In genomic region chr20:45909336-45909808, GRCh38 we compare ENCODE assay signal across 12 cellular contexts.
"Had no signal": no experiment of that assay in that cellular context is flagged by ENCODE, and none has a peak within 500 bp of the region (broad histone marks: within the 10 kb centered on the region; RNA-seq: fewer than 3 reads in every experiment).

No MANE protein-coding gene starts in this region.

- H3K27ac ChIP-seq: pancreas had no signal

- H3K36me3 Mint-ChIP-seq: activated naive CD4-positive, alpha-beta T cell treated with anti-CD3 and anti-CD28 coated beads, Interleukin-2, amount 50 U/mL, for 72 hours; stimulated activated effector memory CD8-positive, alpha-beta T cell treated with anti-CD3 and anti-CD28 coated beads, Interleukin-12 subunit alpha, Interleukin-12 subunit beta, amount 100 ng/mL, for 72 hours had no signal

- FAIRE-seq: pancreas had no signal

- H3K4me3 ChIP-seq: pancreas, transverse colon had no signal

- H3K9me3 ChIP-seq: esophagus squamous epithelium, left lung, pancreas, transverse colon had no signal

- ATAC-seq: activated naive CD4-positive, alpha-beta T cell treated with anti-CD3 and anti-CD28 coated beads, Interleukin-2, amount 50 U/mL, for 72 hours; left lung; pancreas; stimulated activated effector memory CD8-positive, alpha-beta T cell treated with anti-CD3 and anti-CD28 coated beads, Interleukin-12 subunit alpha, Interleukin-12 subunit beta, amount 100 ng/mL, for 72 hours had no signal

- H3K4me3 Mint-ChIP-seq: stimulated activated effector memory CD8-positive, alpha-beta T cell treated with anti-CD3 and anti-CD28 coated beads, Interleukin-12 subunit alpha, Interleukin-12 subunit beta, amount 100 ng/mL, for 72 hours had no signal

- DNase-seq: activated CD4-positive, alpha-beta T cell treated with anti-CD3 and anti-CD28 coated beads, Interleukin-2, amount 50 U/mL, for 4 hours; activated effector memory CD4-positive, alpha-beta T cell treated with Interleukin-2 at 50 U/mL for 16 hours; activated T-cell treated with anti-CD3 and anti-CD28 coated beads, Interleukin-2, amount 50 U/mL, for 1 hour; esophagus squamous epithelium; foreskin fibroblast; mesenchymal stem cell; retina; transverse colon had no signal

- H3K27me3 ChIP-seq: esophagus squamous epithelium, pancreas, transverse colon had no signal

- H3K27ac Mint-ChIP-seq: activated naive CD4-positive, alpha-beta T cell treated with anti-CD3 and anti-CD28 coated beads, Interleukin-2, amount 50 U/mL, for 72 hours; stimulated activated effector memory CD8-positive, alpha-beta T cell treated with anti-CD3 and anti-CD28 coated beads, Interleukin-12 subunit alpha, Interleukin-12 subunit beta, amount 100 ng/mL, for 72 hours had no signal

- H3K36me3 ChIP-seq: transverse colon had no signal
